ENCODE assay signal across 9 cellular contexts in genomic region chr5:153831976-153832375, GRCh38.
DNase-seq lines count a peak whose midpoint lies in the region; ATAC-seq and TF ChIP-seq lines count a peak whose summit lies in the region.
"Had no signal": no experiment of that assay in that cellular context is flagged by ENCODE, and none has a peak within 500 bp of the region (broad histone marks: within the 10 kb centered on the region; RNA-seq: fewer than 3 reads in every experiment).

No MANE protein-coding gene starts in this region.

- 49 to 76% methylated on average over 2 of the region's 2 CpGs for WGBS in upper lobe of left lung, 2 donors

- no peaks in the 10 kb centered on the region for H3K9me3 ChIP-seq in upper lobe of left lung

- no peaks in the 10 kb centered on the region for H3K27me3 Mint-ChIP-seq in activated T-helper 17 cell treated with anti-CD3 and anti-CD28 coated beads, Interleukin-2, amount 50 U/mL, for 72 hours
- H3K27me3 Mint-ChIP-seq: activated naive CD8-positive, alpha-beta T cell treated with anti-CD3 and anti-CD28 coated beads, Interleukin-2, amount 10 ng/mL, durations not matched to agents 7 days and 5 days had no signal

- TF ChIP-seq CTCF in epithelial cell of esophagus (IDR thresholded peaks at IDR 0.05; ENCODE audit: insufficient read depth, low read depth, low read length, missing control alignments) (no peak), upper lobe of left lung (IDR thresholded peaks at IDR 0.05) (no peak)

- H3K27ac Mint-ChIP-seq in activated T-helper 17 cell treated with anti-CD3 and anti-CD28 coated beads, Interleukin-2, amount 50 U/mL, for 72 hours: no peak overlapping the region
- no peak overlapping the region for H3K27ac Mint-ChIP-seq in activated naive CD4-positive, alpha-beta T cell treated with anti-CD3 and anti-CD28 coated beads, Interleukin-2, amount 50 U/mL, for 72 hours
- H3K27ac Mint-ChIP-seq: activated naive CD8-positive, alpha-beta T cell treated with anti-CD3 and anti-CD28 coated beads, Interleukin-2, amount 10 ng/mL, durations not matched to agents 7 days and 5 days had no signal

- DNase-seq in EH (ENCODE audit: low read depth) (peak; percentile 68), M059J (ENCODE audit: low read depth) (peak; percentile 48), epithelial cell of esophagus (ENCODE audit: low read depth) (peak; percentile 30), upper lobe of left lung (no peak)
- no peak for DNase-seq in activated naive CD4-positive, alpha-beta T cell treated with anti-CD3 and anti-CD28 coated beads, Interleukin-2, amount 50 U/mL, for 72 hours (ENCODE audit: low spot score in 2 of 2)
- DNase-seq in NK-92 treated with Interleukin-12 subunit alpha and Interleukin-12 subunit beta, amount 100 ng/mL, for 24 hours (lab: John Stamatoyannopoulos, UW): no peak
- DNase-seq: activated naive CD8-positive, alpha-beta T cell treated with anti-CD3 and anti-CD28 coated beads, Interleukin-2, amount 10 ng/mL, durations not matched to agents 7 days and 5 days had no signal

- TF ChIP-seq EP300 in upper lobe of left lung (IDR thresholded peaks at IDR 0.05): no peak

- no peak for TF ChIP-seq POLR2A in upper lobe of left lung (IDR thresholded peaks at IDR 0.05)

- H3K9me3 Mint-ChIP-seq in activated T-helper 17 cell treated with anti-CD3 and anti-CD28 coated beads, Interleukin-2, amount 50 U/mL, for 72 hours: peaks cover 9% of the 10 kb centered on the region
- H3K9me3 Mint-ChIP-seq in activated naive CD4-positive, alpha-beta T cell treated with anti-CD3 and anti-CD28 coated beads, Interleukin-2, amount 50 U/mL, for 72 hours: peaks cover 10 to 11% of the 10 kb centered on the region in 2 donors

- ATAC-seq in GM21825 (IDR thresholded peaks at IDR 0.05; ENCODE audit: unreplicated experiment): peak; percentile 57
- no peak for ATAC-seq in activated T-helper 17 cell treated with anti-CD3 and anti-CD28 coated beads, Interleukin-2, amount 50 U/mL, for 72 hours (replicated peaks)
- no peak for ATAC-seq in activated naive CD4-positive, alpha-beta T cell treated with anti-CD3 and anti-CD28 coated beads, Interleukin-2, amount 50 U/mL, for 72 hours
- no peak for ATAC-seq in upper lobe of left lung (ENCODE audit: low FRiP score in 2 of 2)

- no peak overlapping the region for H3K27ac ChIP-seq in upper lobe of left lung

- no peak overlapping the region for H3K4me3 Mint-ChIP-seq in activated T-helper 17 cell treated with anti-CD3 and anti-CD28 coated beads, Interleukin-2, amount 50 U/mL, for 72 hours
- H3K4me3 Mint-ChIP-seq: activated naive CD8-positive, alpha-beta T cell treated with anti-CD3 and anti-CD28 coated beads, Interleukin-2, amount 10 ng/mL, durations not matched to agents 7 days and 5 days had no signal

- no peaks in the 10 kb centered on the region for H3K4me1 ChIP-seq in upper lobe of left lung

- H3K36me3 Mint-ChIP-seq in activated T-helper 17 cell treated with anti-CD3 and anti-CD28 coated beads, Interleukin-2, amount 50 U/mL, for 72 hours (ENCODE audit: low read depth): no peaks in the 10 kb centered on the region
- no peaks in the 10 kb centered on the region for H3K36me3 Mint-ChIP-seq in activated naive CD4-positive, alpha-beta T cell treated with anti-CD3 and anti-CD28 coated beads, Interleukin-2, amount 50 U/mL, for 72 hours
- H3K36me3 Mint-ChIP-seq: activated naive CD8-positive, alpha-beta T cell treated with anti-CD3 and anti-CD28 coated beads, Interleukin-2, amount 10 ng/mL, durations not matched to agents 7 days and 5 days had no signal

- H3K4me3 ChIP-seq in epithelial cell of esophagus (ENCODE audit: low read length) (no peak overlapping the region), upper lobe of left lung (no peak overlapping the region)

- H3K4me1 Mint-ChIP-seq in activated T-helper 17 cell treated with anti-CD3 and anti-CD28 coated beads, Interleukin-2, amount 50 U/mL, for 72 hours: no peaks in the 10 kb centered on the region
- H3K4me1 Mint-ChIP-seq: activated naive CD8-positive, alpha-beta T cell treated with anti-CD3 and anti-CD28 coated beads, Interleukin-2, amount 10 ng/mL, durations not matched to agents 7 days and 5 days had no signal

- H3K27me3 ChIP-seq in upper lobe of left lung: no peaks in the 10 kb centered on the region

- H3K36me3 ChIP-seq in upper lobe of left lung: no peaks in the 10 kb centered on the region

Comparison
In these comparisons a context has a peak if more than half of its experiments do, and no peak if none do; other contexts are left out.
1. DNase-seq: peak in EH (single experiment), M059J (single experiment) and epithelial cell of esophagus (single experiment); none in activated naive CD4-positive, alpha-beta T cell treated with anti-CD3 and anti-CD28 coated beads, Interleukin-2, amount 50 U/mL, for 72 hours (0 of 2), NK-92 treated with Interleukin-12 subunit alpha and Interleukin-12 subunit beta, amount 100 ng/mL, for 24 hours (single experiment) and upper lobe of left lung (0 of 2).